Comparison of ENCODE assay signal across 7 cellular contexts in genomic region chr12:71436696-71437095, GRCh38. TPM values are rescaled to one million over a fixed set of nuclear protein-coding genes. Genes with fewer than 3 reads are reported as not detected.
"Had no signal": no experiment of that assay in that cellular context is flagged by ENCODE, and none has a peak within 500 bp of the region (broad histone marks: within the 10 kb centered on the region; RNA-seq: fewer than 3 reads in every experiment).

No MANE protein-coding gene starts in this region.

- H3K27ac ChIP-seq: HL-60 had no signal

- H3K4me3 ChIP-seq: K562 had no signal

- H3K4me3 Mint-ChIP-seq: IgD-negative memory B cell had no signal

- ATAC-seq: K562 had no signal

- H3K36me3 Mint-ChIP-seq: IgD-negative memory B cell had no signal

- DNase-seq: IMR-90, KBM-7 had no signal

- FAIRE-seq: HTR-8/SVneo, K562 had no signal

- H3K27ac Mint-ChIP-seq: IgD-negative memory B cell had no signal

RNA-seq across cellular contexts. Expression of gene LGR5, which starts 2.9 kb away (rescaled TPM):
- total RNA-seq: HT1080, IMR-90, K562 had no signal
- polyA plus RNA-seq: IgD-negative memory B cell, IMR-90, K562 had no signal
